Comparison of ENCODE assay signal across 17 cellular contexts in genomic region chr3:45312836-45313493, GRCh38.
DNase-seq lines count a peak whose midpoint lies in the region; ATAC-seq and TF ChIP-seq lines count a peak whose summit lies in the region.
"Had no signal": no experiment of that assay in that cellular context is flagged by ENCODE, and none has a peak within 500 bp of the region (broad histone marks: within the 10 kb centered on the region; RNA-seq: fewer than 3 reads in every experiment).

No MANE protein-coding gene starts in this region.

- peak overlapping the region; percentile 12 for H3K27ac ChIP-seq in H9 (ENCODE audit: insufficient read length, low read depth, low read length)
- no peak overlapping the region for H3K27ac ChIP-seq in esophagus muscularis mucosa (replicated peaks in 1 of 4)
- H3K27ac ChIP-seq in spleen = no peak overlapping the region
- H3K27ac ChIP-seq: PC-9 had no signal

- H3K27me3 Mint-ChIP-seq in H9 (ENCODE audit: low read depth) = peaks cover 3% of the 10 kb centered on the region
- no peaks in the 10 kb centered on the region; the same call in 1 of the 2 replicates for H3K27me3 Mint-ChIP-seq in WTC11 (ENCODE audit: low read depth)

- H3K9me3 Mint-ChIP-seq in H9 (peaks cover 3% of the 10 kb centered on the region in 2 experiments; a peak in 4 of 5 replicates), WTC11 (peaks cover 4% of the 10 kb centered on the region)

- H4K8ac ChIP-seq in H9 (replicated peaks; ENCODE audit: insufficient read length, low read depth, low read length) = no peak overlapping the region

- H3K4me3 ChIP-seq in esophagus muscularis mucosa = no peak overlapping the region
- H3K4me3 ChIP-seq in spleen = no peak overlapping the region
- H3K4me3 ChIP-seq: PC-9 had no signal

- peaks cover 19% of the 10 kb centered on the region for H3K4me1 ChIP-seq in H9 (ENCODE audit: insufficient read depth, low read length)
- no peaks in the 10 kb centered on the region for H3K4me1 ChIP-seq in esophagus muscularis mucosa
- H3K4me1 ChIP-seq in spleen = no peaks in the 10 kb centered on the region

- WGBS in H9 (ENCODE audit: extremely low coverage, insufficient read length, low lambda C conversion rate) = no CpG with 5 or more reads among the region's 7 CpGs
- WGBS in esophagus muscularis mucosa = 57% methylated on average over 7 of the region's 7 CpGs
- 52 to 68% (median 57%) methylated on average over 7 of the region's 7 CpGs for WGBS in spleen, 5 donors

- TF ChIP-seq EP300 in esophagus muscularis mucosa (IDR thresholded peaks at IDR 0.05) = no peak

- H2BK15ac ChIP-seq in H9 (ENCODE audit: low read depth, low read length) = no peak overlapping the region

- POLR2A ChIA-PET in WTC11 (lab: Charles Lee) = no interaction called here

- H3K23ac ChIP-seq in H9 (ENCODE audit: insufficient read length, low read depth, low read length) = no peak overlapping the region

- H3K4me2 ChIP-seq in H9 (ENCODE audit: insufficient read depth, insufficient read length, low read length) = peak overlapping the region; percentile 32
- H3K4me2 ChIP-seq: PC-9 had no signal

- H3K36me3 Mint-ChIP-seq in H9 (ENCODE audit: insufficient read depth in 1 of 3, low read depth in 3 of 3) (peaks cover 0 to 12% (median 0%) of the 10 kb centered on the region in 3 experiments; a peak in 4 of 7 replicates), WTC11 (no peaks in the 10 kb centered on the region)

- H3T11ph ChIP-seq in H9 (ENCODE audit: low read length) = no peak overlapping the region

- H2AK5ac ChIP-seq in H9 (ENCODE audit: insufficient read length, low read length) = no peak overlapping the region

- no peaks in the 10 kb centered on the region for H3K79me1 ChIP-seq in H9 (ENCODE audit: insufficient read depth, low read depth, low read length, poor library complexity, severe bottlenecking)

- H3K23me2 ChIP-seq in H9 (ENCODE audit: insufficient read length, low read depth, low read length, poor library complexity, severe bottlenecking) = no peaks in the 10 kb centered on the region

- H3K14ac ChIP-seq in H9 (ENCODE audit: insufficient read depth, low read length) = peak overlapping the region; percentile 52; the same call in 1 of the 2 replicates

- H3K27me3 ChIP-seq in H9 (ENCODE audit: insufficient read depth, low read length) = no peaks in the 10 kb centered on the region
- H3K27me3 ChIP-seq in esophagus muscularis mucosa = peaks cover 0 to 37% (median 0%) of the 10 kb centered on the region in 4 donors
- peaks cover 0 to 30% (median 5%) of the 10 kb centered on the region in 7 donors for H3K27me3 ChIP-seq in spleen (replicated peaks in 1 of 7)

- no peaks in the 10 kb centered on the region for H3K36me3 ChIP-seq in esophagus muscularis mucosa
- no peaks in the 10 kb centered on the region for H3K36me3 ChIP-seq in spleen

- TF ChIP-seq POLR2A in esophagus muscularis mucosa (IDR thresholded peaks at IDR 0.05; ENCODE audit: low read depth) (no peak), spleen (IDR thresholded peaks at IDR 0.05) (no peak)

- no peak overlapping the region for H2BK12ac ChIP-seq in H9 (ENCODE audit: insufficient read length, low read depth, low read length)

- peaks cover 66% of the 10 kb centered on the region in 2 experiments for H3K4me1 Mint-ChIP-seq in H9
- H3K4me1 Mint-ChIP-seq in WTC11 = peaks cover 65% of the 10 kb centered on the region
- H3K4me1 Mint-ChIP-seq: B cell had no signal

- H3K18ac ChIP-seq in H9 (ENCODE audit: insufficient read length, low read depth, low read length) = peak overlapping the region; percentile 28

- no peak overlapping the region for H3K56ac ChIP-seq in H9 (ENCODE audit: insufficient read length, low read depth, low read length)

- H3K9me3 ChIP-seq in H9 (ENCODE audit: control insufficient read depth, low read depth, low read length) = no peaks in the 10 kb centered on the region
- no peaks in the 10 kb centered on the region for H3K9me3 ChIP-seq in esophagus muscularis mucosa
- H3K9me3 ChIP-seq in spleen = no peaks in the 10 kb centered on the region

- H2BK20ac ChIP-seq in H9 (ENCODE audit: low read depth, low read length, poor library complexity, severe bottlenecking) = no peak overlapping the region

- intact Hi-C loops in esophagus muscularis mucosa (cut with DNase I) (no loop called here), spleen (cut with DNase I; ENCODE audit: low total_unique reads) (no loop called here)

- H4K91ac ChIP-seq in H9 (ENCODE audit: insufficient read length, low read depth, low read length) = no peak overlapping the region

- H3K4ac ChIP-seq in H9 (ENCODE audit: low read depth, low read length) = no peak overlapping the region

- peak overlapping the region; percentile 44 to 73 for H3K4me3 Mint-ChIP-seq in H9
- H3K4me3 Mint-ChIP-seq in WTC11 = peak overlapping the region; percentile 51
- H3K4me3 Mint-ChIP-seq: B cell, HFFc6 had no signal

- H2BK120ac ChIP-seq in H9 (ENCODE audit: low read depth, low read length, poor library complexity, severe bottlenecking) = no peak overlapping the region

- H2AFZ ChIP-seq in H9 (ENCODE audit: low read length) = no peak overlapping the region
- H2AFZ ChIP-seq: PC-9 had no signal

- CTCF ChIA-PET in WTC11 (lab: Charles Lee) = interaction anchor here (0.7 to 1.8 kb wide), 5 partner anchors 9 to 347 kb away, joined by 3 to 6 read pairs (median 4); no protein-coding TSS in a partner anchor

- DNase-seq in H9 (no peak), WTC11 (ENCODE audit: low spot score) (no peak), esophagus muscularis mucosa (ENCODE audit: extremely low spot score) (peak; percentile 80), islet precursor cell (peak; percentile 20), occipital lobe (lab: John Stamatoyannopoulos, UW) (no peak), DMS79 (lab: John Stamatoyannopoulos, UW) (no peak), putamen (ENCODE audit: low spot score) (no peak), spleen (no peak)
- DNase-seq: DMS 273 treated with DMSO at 0.1 percent for 48 hours, GDM1, HFFc6, NCI-H1092 treated with DMSO at 0.1 percent for 48 hours, NCI-H146, NCI-H2081, NCI-H510A, PC-9 had no signal

- no peak overlapping the region for H3K9ac ChIP-seq in H9 (ENCODE audit: extremely low read depth, insufficient read length, low read length)

- no peak overlapping the region for H2BK5ac ChIP-seq in H9 (ENCODE audit: insufficient read length, low read length)

- H4K5ac ChIP-seq in H9 (ENCODE audit: insufficient read length, low read depth, low read length) = no peak overlapping the region

- TF ChIP-seq CTCF in H9 (conservative IDR thresholded peaks at IDR 0.05) (no peak), WTC11 (IDR thresholded peaks at IDR 0.05) (no peak), esophagus muscularis mucosa (IDR thresholded peaks at IDR 0.05) (no peak), spleen (IDR thresholded peaks at IDR 0.05 in 8 of 11, conservative IDR thresholded peaks at IDR 0.05 in 3 of 11) (no peak)

- ATAC-seq in WTC11 = no peak

- H3K27ac Mint-ChIP-seq in H9 = peak overlapping the region; percentile 97 to 100 (median 97)
- peak overlapping the region; percentile 93 for H3K27ac Mint-ChIP-seq in WTC11
- H3K27ac Mint-ChIP-seq: B cell, HFFc6 had no signal

- no peaks in the 10 kb centered on the region for H3K79me2 ChIP-seq in H9 (ENCODE audit: insufficient read depth, low read length)

- H4K20me1 ChIP-seq in H9 (ENCODE audit: control insufficient read depth, insufficient read depth, insufficient read length) = no peaks in the 10 kb centered on the region

TF ChIP-seq in WTC11, 78 proteins besides CTCF, POLR2A, EP300 and RAD21:
- TF ChIP-seq ERG (CRISPR knock-in tag; IDR thresholded peaks at IDR 0.05) = no peak

Comparison
In these comparisons a context has a peak if more than half of its experiments do, and no peak if none do; other contexts are left out.
1. DNase-seq: peak in esophagus muscularis mucosa (single experiment) and islet precursor cell (single experiment); none in H9 (single experiment), WTC11 (single experiment), occipital lobe (single experiment), DMS79 (single experiment), putamen (single experiment) and spleen (single experiment).